34 cellular contexts compared by ENCODE assay signal in genomic region chr6:5014072-5014561, GRCh38.
"Had no signal": no experiment of that assay in that cellular context is flagged by ENCODE, and none has a peak within 500 bp of the region (broad histone marks: within the 10 kb centered on the region; RNA-seq: fewer than 3 reads in every experiment).

No MANE protein-coding gene starts in this region.

- H3K27me3 ChIP-seq: MG63 had no signal

- DNase-seq: Karpas-422, Kasumi-1, MG63, MM.1S, NCI-H1048, NCI-H1092, NCI-H1092 treated with DMSO at 0.1 percent for 48 hours, NCI-H1105, NCI-H1105 treated with DMSO at 0.1 percent for 48 hours, NCI-H1417, NCI-H1417 treated with DMSO at 0.1 percent for 48 hours, NCI-H1436, NCI-H1436 treated with DMSO at 0.1 percent for 48 hours, NCI-H146, NCI-H1694, NCI-H1694 treated with DMSO at 0.1 percent for 48 hours, NCI-H187, NCI-H187 treated with DMSO at 0.1 percent for 48 hours, NCI-H1930, NCI-H2029, NCI-H2029 treated with DMSO at 0.1 percent for 48 hours, NCI-H2081, NCI-H2081 treated with DMSO at 0.1 percent for 48 hours, NCI-H2107, NCI-H2171, NCI-H2171 treated with DMSO at 0.1 percent for 48 hours, NCI-H2227 treated with DMSO at 0.1 percent for 48 hours, NCI-H226, NCI-H345, NCI-H446, NCI-H446 treated with DMSO at 0.1 percent for 48 hours, NCI-H510A, NCI-H510A treated with DMSO at 0.1 percent for 48 hours, NCI-H524 had no signal

- H3K36me3 ChIP-seq: MG63 had no signal

- H3K4me3 ChIP-seq: MG63 had no signal

- H3K9me3 ChIP-seq: MG63 had no signal
